15 cellular contexts compared by ENCODE assay signal in genomic region chr11:60777572-60777971, GRCh38. TPM values are rescaled to one million over a fixed set of nuclear protein-coding genes. Genes with fewer than 3 reads are reported as not detected.
DNase-seq lines count a peak whose midpoint lies in the region; ATAC-seq lines count a peak whose summit lies in the region.
"Had no signal": no experiment of that assay in that cellular context is flagged by ENCODE, and none has a peak within 500 bp of the region (broad histone marks: within the 10 kb centered on the region; RNA-seq: fewer than 3 reads in every experiment).

No MANE protein-coding gene starts in this region.

- H3K36me3 Mint-ChIP-seq in natural killer cell treated with Interleukin-12 subunit alpha and Interleukin-12 subunit beta and Interleukin-15 and Interleukin-18, amount 100 ng/mL, for 72 hours, result no peaks in the 10 kb centered on the region

- no peaks in the 10 kb centered on the region for H3K36me3 ChIP-seq in SJCRH30
- H3K36me3 ChIP-seq: lower lobe of right lung, vagina had no signal

- no peak overlapping the region for H3K4me3 ChIP-seq in SJCRH30
- H3K4me3 ChIP-seq: lower lobe of right lung, vagina had no signal

- no peak for ATAC-seq in HG02973 (IDR thresholded peaks at IDR 0.05; ENCODE audit: unreplicated experiment)
- ATAC-seq in HG03045 (IDR thresholded peaks at IDR 0.05; ENCODE audit: unreplicated experiment), result no peak
- ATAC-seq in natural killer cell treated with Interleukin-12 subunit alpha and Interleukin-12 subunit beta and Interleukin-15 and Interleukin-18, amount 100 ng/mL, for 72 hours, result no peak

- H3K27ac Mint-ChIP-seq in natural killer cell treated with Interleukin-12 subunit alpha and Interleukin-12 subunit beta and Interleukin-15 and Interleukin-18, amount 100 ng/mL, for 72 hours, result no peak overlapping the region

- H3K4me3 Mint-ChIP-seq in natural killer cell treated with Interleukin-12 subunit alpha and Interleukin-12 subunit beta and Interleukin-15 and Interleukin-18, amount 100 ng/mL, for 72 hours, result no peak overlapping the region

- no peaks in the 10 kb centered on the region for H3K9me3 ChIP-seq in SJCRH30 (replicated peaks)
- H3K9me3 ChIP-seq: lower lobe of right lung, vagina had no signal

- no peak overlapping the region for H3K27ac ChIP-seq in SJCRH30
- H3K27ac ChIP-seq: lower lobe of right lung, vagina had no signal

- DNase-seq in EL, result peak; percentile 85
- peak; percentile 6 to 19 for DNase-seq in SJCRH30
- peak; percentile 46 for DNase-seq in fibroblast of peridontal ligament (ENCODE audit: extremely low read depth)
- peak; percentile 87 for DNase-seq in pulmonary artery endothelial cell (ENCODE audit: low read depth, low spot score)
- DNase-seq in activated effector memory CD4-positive, alpha-beta T cell treated with Interleukin-2 at 50 U/mL for 16 hours, result no peak
- no peak for DNase-seq in natural killer cell treated with Interleukin-12 subunit alpha and Interleukin-12 subunit beta and Interleukin-15 and Interleukin-18, amount 100 ng/mL, for 72 hours (ENCODE audit: low spot score)
- DNase-seq: amniotic stem cell, foreskin melanocyte, Karpas-422, lower lobe of right lung, NCI-H510A, retina had no signal

- H3K4me1 Mint-ChIP-seq in natural killer cell treated with Interleukin-12 subunit alpha and Interleukin-12 subunit beta and Interleukin-15 and Interleukin-18, amount 100 ng/mL, for 72 hours (ENCODE audit: low read depth in 2 of 2), result peaks cover 0 to 8% of the 10 kb centered on the region in 2 donors

- H3K27me3 Mint-ChIP-seq in natural killer cell treated with Interleukin-12 subunit alpha and Interleukin-12 subunit beta and Interleukin-15 and Interleukin-18, amount 100 ng/mL, for 72 hours, result no peaks in the 10 kb centered on the region

- no peaks in the 10 kb centered on the region for H3K9me3 Mint-ChIP-seq in natural killer cell treated with Interleukin-12 subunit alpha and Interleukin-12 subunit beta and Interleukin-15 and Interleukin-18, amount 100 ng/mL, for 72 hours

- H3K4me1 ChIP-seq in SJCRH30, result peaks cover 2% of the 10 kb centered on the region; the same call in 1 of the 2 replicates
- H3K4me1 ChIP-seq: vagina had no signal

- H3K27me3 ChIP-seq in SJCRH30, result no peaks in the 10 kb centered on the region
- H3K27me3 ChIP-seq: vagina had no signal

RNA-seq across cellular contexts. Expression of gene MS4A10, which starts 7.6 kb away (rescaled TPM):
- not detected in 2 replicates for total RNA-seq in SJCRH30 (2014; rRNA removed; shearing (Covaris generic))
- not detected in 2 replicates for total RNA-seq in pulmonary artery endothelial cell
- total RNA-seq in natural killer cell treated with Interleukin-12 subunit alpha and Interleukin-12 subunit beta and Interleukin-15 and Interleukin-18, amount 100 ng/mL, for 72 hours, result not detected
- total RNA-seq: lower lobe of right lung, vagina had no signal

RNA-seq across cellular contexts. Expression of gene MS4A15, which starts 20.9 kb away (rescaled TPM):
- total RNA-seq in SJCRH30 (2014; rRNA removed; shearing (Covaris generic)), result not detected in 2 replicates
- not detected in 2 replicates for total RNA-seq in pulmonary artery endothelial cell
- total RNA-seq in natural killer cell treated with Interleukin-12 subunit alpha and Interleukin-12 subunit beta and Interleukin-15 and Interleukin-18, amount 100 ng/mL, for 72 hours, result not detected
- total RNA-seq: vagina had no signal

RNA-seq across cellular contexts. Expression of gene MS4A18, which starts 53.1 kb away (rescaled TPM):
- not detected in 2 replicates for total RNA-seq in SJCRH30 (2014; rRNA removed; shearing (Covaris generic))
- not detected in 2 replicates for total RNA-seq in pulmonary artery endothelial cell
- total RNA-seq in natural killer cell treated with Interleukin-12 subunit alpha and Interleukin-12 subunit beta and Interleukin-15 and Interleukin-18, amount 100 ng/mL, for 72 hours, result not detected
- total RNA-seq: lower lobe of right lung, vagina had no signal

Comparison
In these comparisons a context has a peak if more than half of its experiments do, and no peak if none do; other contexts are left out.
1. DNase-seq: peak in EL (single experiment), SJCRH30 (2 of 2), fibroblast of peridontal ligament (single experiment) and pulmonary artery endothelial cell (single experiment); none in activated effector memory CD4-positive, alpha-beta T cell treated with Interleukin-2 at 50 U/mL for 16 hours (single experiment) and natural killer cell treated with Interleukin-12 subunit alpha and Interleukin-12 subunit beta and Interleukin-15 and Interleukin-18, amount 100 ng/mL, for 72 hours (single experiment).